In genomic region chr1:94215955-94216354, GRCh38 we compare ENCODE assay signal across 18 cellular contexts.
"Had no signal": no experiment of that assay in that cellular context is flagged by ENCODE, and none has a peak within 500 bp of the region (broad histone marks: within the 10 kb centered on the region; RNA-seq: fewer than 3 reads in every experiment).

No MANE protein-coding gene starts in this region.

- H3K4me1 ChIP-seq: breast epithelium, upper lobe of right lung had no signal

- H3K4me3 ChIP-seq: breast epithelium, heart left ventricle, mucosa of descending colon, ovary, spleen, upper lobe of right lung had no signal

- FAIRE-seq: astrocyte had no signal

- H3K9me3 ChIP-seq: breast epithelium, heart left ventricle, mucosa of descending colon, ovary, spleen, upper lobe of right lung had no signal

- ATAC-seq: activated CD4-positive, CD25-positive, alpha-beta regulatory T cell treated with anti-CD3 and anti-CD28 coated beads, Interleukin-2, amount 50 U/mL, for 24 hours; activated T-cell treated with anti-CD3 and anti-CD28 coated beads, Interleukin-2, amount 50 U/mL, for 4 hours; effector memory CD8-positive, alpha-beta T cell; heart left ventricle; left ventricle myocardium superior; mucosa of descending colon; sciatic nerve; stimulated activated memory B cell treated with anti-CD40 and anti-IgM and Interleukin-4, amounts not matched to agents 10 μg/mL and 1 μg/mL and 100 μg/mL, for 72 hours; upper lobe of right lung had no signal

- H3K27ac ChIP-seq: breast epithelium, ovary, upper lobe of right lung had no signal

- H3K36me3 ChIP-seq: breast epithelium, ovary had no signal

- H3K27me3 ChIP-seq: breast epithelium, heart left ventricle, ovary, spleen, upper lobe of right lung had no signal

- DNase-seq: activated CD4-positive, alpha-beta T cell treated with anti-CD3 and anti-CD28 coated beads, Interleukin-2, amount 50 U/mL, for 1 hour; activated CD8-positive, alpha-beta memory T cell treated with anti-CD3 and anti-CD28 coated beads, Interleukin-2, amount 50 U/mL, for 4 hours; activated naive CD4-positive, alpha-beta T cell treated with anti-CD3 and anti-CD28 coated beads, Interleukin-2, amount 50 U/mL, for 16 hours; activated T-cell treated with anti-CD3 and anti-CD28 coated beads, Interleukin-2, amount 50 U/mL, for 4 hours; effector memory CD8-positive, alpha-beta T cell; heart left ventricle; left ventricle myocardium superior; mucosa of descending colon; naive B cell; ovary; spleen; stimulated activated CD4-positive, alpha-beta T cell treated with anti-CD3 and anti-CD28 coated beads, Interleukin-4, amount 100 ng/mL, for 4 hours; upper lobe of right lung had no signal
